ENCODE assay signal across 17 cellular contexts in the genomic region with DNA sequence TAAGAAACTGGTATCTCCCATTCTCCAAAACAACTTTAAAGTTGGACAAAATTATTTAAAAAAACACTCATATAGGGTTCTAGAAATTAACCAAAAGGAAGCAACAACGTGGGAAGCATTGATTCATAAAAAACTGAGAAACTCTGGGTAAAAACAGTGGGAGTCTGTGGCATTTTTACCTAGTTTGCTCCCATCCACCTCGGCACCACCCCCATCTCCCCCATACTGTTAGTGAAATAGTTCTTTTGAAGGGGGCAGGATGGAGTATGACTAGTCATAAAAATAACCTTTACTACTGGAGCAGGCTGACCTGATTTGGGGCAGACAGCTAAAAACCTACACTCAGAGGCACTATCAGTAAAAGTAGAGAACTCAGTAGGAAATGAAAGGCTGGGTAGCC.
"Had no signal": no experiment of that assay in that cellular context is flagged by ENCODE, and none has a peak within 500 bp of the region (broad histone marks: within the 10 kb centered on the region; RNA-seq: fewer than 3 reads in every experiment).

No MANE protein-coding gene starts in this region.

- H3K4me1 Mint-ChIP-seq: activated CD8-positive, alpha-beta memory T cell treated with anti-CD3 and anti-CD28 coated beads, Interleukin-2, amount 10 ng/mL, durations not matched to agents 7 days and 5 days had no signal

- H3K36me3 Mint-ChIP-seq: activated CD8-positive, alpha-beta memory T cell treated with anti-CD3 and anti-CD28 coated beads, Interleukin-2, amount 10 ng/mL, durations not matched to agents 7 days and 5 days; natural killer cell treated with Interleukin-12 subunit alpha and Interleukin-12 subunit beta and Interleukin-15 and Interleukin-18, amount 100 ng/mL, for 72 hours; type B pancreatic cell had no signal

- H3K4me3 Mint-ChIP-seq: activated CD8-positive, alpha-beta memory T cell treated with anti-CD3 and anti-CD28 coated beads, Interleukin-2, amount 10 ng/mL, durations not matched to agents 7 days and 5 days; natural killer cell treated with Interleukin-12 subunit alpha and Interleukin-12 subunit beta and Interleukin-15 and Interleukin-18, amount 100 ng/mL, for 72 hours; type B pancreatic cell had no signal

- H3K9me3 Mint-ChIP-seq: natural killer cell treated with Interleukin-12 subunit alpha and Interleukin-12 subunit beta and Interleukin-15 and Interleukin-18, amount 100 ng/mL, for 72 hours; type B pancreatic cell had no signal

- H3K4me3 ChIP-seq: adrenal gland, breast epithelium, coronary artery, lung, smooth muscle cell, testis had no signal

- H3K27ac Mint-ChIP-seq: activated CD8-positive, alpha-beta memory T cell treated with anti-CD3 and anti-CD28 coated beads, Interleukin-2, amount 10 ng/mL, durations not matched to agents 7 days and 5 days; natural killer cell treated with Interleukin-12 subunit alpha and Interleukin-12 subunit beta and Interleukin-15 and Interleukin-18, amount 100 ng/mL, for 72 hours; type B pancreatic cell had no signal

- H3K27ac ChIP-seq: adrenal gland, breast epithelium, coronary artery, neutrophil, parathyroid adenoma, WERI-Rb-1 had no signal

- DNase-seq: activated CD4-positive, alpha-beta T cell treated with anti-CD3 and anti-CD28 coated beads for 4 hours; activated CD8-positive, alpha-beta memory T cell treated with anti-CD3 and anti-CD28 coated beads, Interleukin-2, amount 10 ng/mL, durations not matched to agents 7 days and 5 days; activated naive CD4-positive, alpha-beta T cell treated with anti-CD3 and anti-CD28 coated beads, Interleukin-2, amount 50 U/mL, for 16 hours; adrenal gland; kidney; testis; WERI-Rb-1 had no signal

- H3K36me3 ChIP-seq: adrenal gland, breast epithelium, neutrophil, WERI-Rb-1 had no signal

- H3K27me3 ChIP-seq: adrenal gland, breast epithelium, neutrophil, testis had no signal

- ATAC-seq: activated CD8-positive, alpha-beta memory T cell treated with anti-CD3 and anti-CD28 coated beads, Interleukin-2, amount 10 ng/mL, durations not matched to agents 7 days and 5 days; left lobe of liver; natural killer cell treated with Interleukin-12 subunit alpha and Interleukin-12 subunit beta and Interleukin-15 and Interleukin-18, amount 100 ng/mL, for 72 hours; sciatic nerve had no signal

- H3K4me1 ChIP-seq: adrenal gland, breast epithelium, parathyroid adenoma, testis had no signal

- H3K27me3 Mint-ChIP-seq: type B pancreatic cell had no signal

- H3K9me3 ChIP-seq: adrenal gland, breast epithelium, neutrophil, testis had no signal
